In genomic region chr12:39712334-39712733, GRCh38 we compare ENCODE assay signal across 23 cellular contexts.
A peak's percentile ranks its signal among the peaks of the same experiment; 100 is the strongest.
DNase-seq lines count a peak whose midpoint lies in the region; ATAC-seq, FAIRE-seq and TF ChIP-seq lines count a peak whose summit lies in the region.
"Had no signal": no experiment of that assay in that cellular context is flagged by ENCODE, and none has a peak within 500 bp of the region (broad histone marks: within the 10 kb centered on the region; RNA-seq: fewer than 3 reads in every experiment).

No MANE protein-coding gene starts in this region.

- H3K9me2 ChIP-seq in MM.1S (replicated peaks; ENCODE audit: insufficient read depth, low read length): no peaks in the 10 kb centered on the region

- no peaks in the 10 kb centered on the region for H4K20me1 ChIP-seq in MM.1S (ENCODE audit: insufficient read depth, low read length)
- H4K20me1 ChIP-seq: BLaER1 treated with 17β-estradiol and CSF1 and Interleukin-3, amounts not matched to agents 10 nM and 100 nM had no signal

- H3K4me1 Mint-ChIP-seq in activated CD8-positive, alpha-beta T cell treated with anti-CD3 and anti-CD28 coated beads for 36 hours (ENCODE audit: low read depth): no peaks in the 10 kb centered on the region
- H3K4me1 Mint-ChIP-seq: B cell had no signal

- no peak overlapping the region for H3K4me3 Mint-ChIP-seq in activated CD8-positive, alpha-beta T cell treated with anti-CD3 and anti-CD28 coated beads for 36 hours
- H3K4me3 Mint-ChIP-seq: B cell; CD4-positive, alpha-beta T cell; CD8-positive, alpha-beta T cell had no signal

- no peaks in the 10 kb centered on the region for H3K79me2 ChIP-seq in MM.1S (ENCODE audit: low read length)

- in situ Hi-C loops in HAP-1 (cut with MboI; ENCODE audit: low sequenced_read_pairs): no loop called here

- H3K36me3 Mint-ChIP-seq in activated CD8-positive, alpha-beta T cell treated with anti-CD3 and anti-CD28 coated beads for 36 hours (ENCODE audit: low read depth): no peaks in the 10 kb centered on the region
- H3K36me3 Mint-ChIP-seq: CD8-positive, alpha-beta T cell had no signal

- no peak overlapping the region for H3K4me2 ChIP-seq in MM.1S (ENCODE audit: low read depth, low read length)
- H3K4me2 ChIP-seq: BLaER1 treated with 17β-estradiol and CSF1 and Interleukin-3, amounts not matched to agents 10 nM and 100 nM had no signal

- no peaks in the 10 kb centered on the region for H3F3A ChIP-seq in MM.1S (ENCODE audit: insufficient read depth, low read length)

- CTCF ChIA-PET in activated CD8-positive, alpha-beta T cell treated with anti-CD3 and anti-CD28 coated beads for 36 hours (lab: Charles Lee): no interaction called here

- no peaks in the 10 kb centered on the region for H3K36me3 ChIP-seq in iPS-20b (ENCODE audit: insufficient read depth, low read depth, low read length)
- no peaks in the 10 kb centered on the region for H3K36me3 ChIP-seq in HAP-1 (replicated peaks)
- no peaks in the 10 kb centered on the region for H3K36me3 ChIP-seq in MM.1S (replicated peaks; ENCODE audit: insufficient read depth, low read length)
- H3K36me3 ChIP-seq: BLaER1 treated with 17β-estradiol and CSF1 and Interleukin-3, amounts not matched to agents 10 nM and 100 nM had no signal

- intact Hi-C loops in activated CD8-positive, alpha-beta T cell treated with anti-CD3 and anti-CD28 coated beads for 36 hours (cut with micrococcal nuclease): no loop called here

- peaks cover 2% of the 10 kb centered on the region for H3K9me3 Mint-ChIP-seq in activated CD8-positive, alpha-beta T cell treated with anti-CD3 and anti-CD28 coated beads for 36 hours
- H3K9me3 Mint-ChIP-seq: CD8-positive, alpha-beta T cell had no signal

- H3K4me3 ChIP-seq in iPS-20b (ENCODE audit: low read length): peak overlapping the region; percentile 39; the same call in 1 of the 2 replicates
- H3K4me3 ChIP-seq in HAP-1: no peak overlapping the region
- no peak overlapping the region for H3K4me3 ChIP-seq in MM.1S (ENCODE audit: low read length)
- H3K4me3 ChIP-seq: BLaER1 treated with 17β-estradiol and CSF1 and Interleukin-3, amounts not matched to agents 10 nM and 100 nM; GM12878 had no signal

- H3K27me3 ChIP-seq in iPS-20b (ENCODE audit: insufficient read depth, low read length) (no peaks in the 10 kb centered on the region), HAP-1 (ENCODE audit: low read depth) (peaks cover 2% of the 10 kb centered on the region; the same call in 1 of the 2 replicates), MM.1S (replicated peaks; ENCODE audit: insufficient read depth, low read length) (no peaks in the 10 kb centered on the region)
- H3K27me3 ChIP-seq: BLaER1 treated with 17β-estradiol and CSF1 and Interleukin-3, amounts not matched to agents 10 nM and 100 nM had no signal

- H2AFZ ChIP-seq in MM.1S (ENCODE audit: low read length): no peak overlapping the region

- POLR2A ChIA-PET in activated CD8-positive, alpha-beta T cell treated with anti-CD3 and anti-CD28 coated beads for 36 hours (lab: Charles Lee): no interaction called here

- ATAC-seq in activated CD8-positive, alpha-beta T cell treated with anti-CD3 and anti-CD28 coated beads for 36 hours: no peak
- ATAC-seq in GM19463 (IDR thresholded peaks at IDR 0.05; ENCODE audit: unreplicated experiment): no peak
- ATAC-seq: CD8-positive, alpha-beta T cell; GM12878 had no signal

- FAIRE-seq in G401.6 (lab: Jason Lieb, UNC) (peak; percentile 85), RCC 7860 (lab: Jason Lieb, UNC) (peak; percentile 15), colon (lab: Jason Lieb, UNC) (peak; percentile 95)
- FAIRE-seq: D721Med, GM12878, GM12892, GM18507 had no signal

- no peak for TF ChIP-seq CTCF in activated CD8-positive, alpha-beta T cell treated with anti-CD3 and anti-CD28 coated beads for 36 hours (IDR thresholded peaks at IDR 0.05)
- no peak for TF ChIP-seq CTCF in MM.1S (IDR thresholded peaks at IDR 0.05; ENCODE audit: low read length)

- H3K27me3 Mint-ChIP-seq in activated CD8-positive, alpha-beta T cell treated with anti-CD3 and anti-CD28 coated beads for 36 hours: no peaks in the 10 kb centered on the region
- H3K27me3 Mint-ChIP-seq: B cell; CD4-positive, alpha-beta T cell had no signal

- DNase-seq in RCC 7860 (ENCODE audit: low spot score): no peak
- no peak for DNase-seq in activated CD8-positive, alpha-beta T cell treated with anti-CD3 and anti-CD28 coated beads for 36 hours
- DNase-seq in HAP-1 (ENCODE audit: low spot score in 2 of 2): no peak
- no peak for DNase-seq in MM.1S
- DNase-seq: 8988T; AML-193; Caco-2; Calu3; CD4-positive, alpha-beta T cell; CD8-positive, alpha-beta T cell; DMS79 treated with DMSO at 0.1 percent for 48 hours; GDM1 had no signal

- no peak overlapping the region for H3K27ac Mint-ChIP-seq in activated CD8-positive, alpha-beta T cell treated with anti-CD3 and anti-CD28 coated beads for 36 hours
- H3K27ac Mint-ChIP-seq: B cell; CD4-positive, alpha-beta T cell; CD8-positive, alpha-beta T cell had no signal

- H3K27ac ChIP-seq in iPS-20b (ENCODE audit: low read length) (no peak overlapping the region), MM.1S (ENCODE audit: low read length) (no peak overlapping the region)
- H3K27ac ChIP-seq: BLaER1 treated with 17β-estradiol and CSF1 and Interleukin-3, amounts not matched to agents 10 nM and 100 nM; C4-2B had no signal

- H3K4me1 ChIP-seq in iPS-20b (ENCODE audit: insufficient read depth, low read length): no peaks in the 10 kb centered on the region
- no peaks in the 10 kb centered on the region for H3K4me1 ChIP-seq in HAP-1
- no peaks in the 10 kb centered on the region for H3K4me1 ChIP-seq in MM.1S (ENCODE audit: low read length)
- H3K4me1 ChIP-seq: BLaER1 treated with 17β-estradiol and CSF1 and Interleukin-3, amounts not matched to agents 10 nM and 100 nM; Caco-2 had no signal

- H3K9me3 ChIP-seq in iPS-20b (ENCODE audit: insufficient read depth, low read depth, low read length) (peaks cover 8% of the 10 kb centered on the region), HAP-1 (no peaks in the 10 kb centered on the region), MM.1S (replicated peaks; ENCODE audit: insufficient read depth, low read length) (no peaks in the 10 kb centered on the region)
- H3K9me3 ChIP-seq: BLaER1 treated with 17β-estradiol and CSF1 and Interleukin-3, amounts not matched to agents 10 nM and 100 nM had no signal

- H3K9ac ChIP-seq in iPS-20b (ENCODE audit: low read depth, low read length) (no peak overlapping the region), MM.1S (ENCODE audit: low read length) (no peak overlapping the region)
- H3K9ac ChIP-seq: BLaER1 treated with 17β-estradiol and CSF1 and Interleukin-3, amounts not matched to agents 10 nM and 100 nM had no signal
